Comparison of ENCODE assay signal across 26 cellular contexts in the genomic region with DNA sequence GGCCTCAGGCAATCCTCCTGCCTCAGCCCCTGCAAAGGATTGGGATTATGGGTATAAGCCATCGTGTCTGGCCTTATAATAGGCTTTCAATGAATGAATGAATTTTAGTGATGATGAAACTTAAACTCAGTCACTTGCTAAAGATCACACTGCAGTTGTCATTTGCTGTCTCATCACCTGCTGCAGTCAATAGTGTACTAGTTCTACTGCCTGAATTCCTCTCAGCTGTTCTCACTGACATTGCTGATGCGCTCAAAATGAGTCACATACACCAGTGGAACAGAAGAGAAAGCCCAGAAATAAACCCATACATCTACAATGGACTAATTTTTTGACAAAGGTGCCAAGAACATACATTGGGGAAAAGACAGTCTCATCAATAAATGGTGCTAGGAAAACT. TPM values are rescaled to one million over a fixed set of nuclear protein-coding genes. Genes with fewer than 3 reads are reported as not detected.
"Had no signal": no experiment of that assay in that cellular context is flagged by ENCODE, and none has a peak within 500 bp of the region (broad histone marks: within the 10 kb centered on the region; RNA-seq: fewer than 3 reads in every experiment).

No MANE protein-coding gene starts in this region.

- ATAC-seq: activated T-cell treated with anti-CD3 and anti-CD28 coated beads, Interleukin-2, amount 50 U/mL, for 4 hours; activated T-helper 17 cell treated with anti-CD3 and anti-CD28 coated beads, Interleukin-2, amount 50 U/mL, for 72 hours; T-helper 17 cell had no signal

- H3K9me3 ChIP-seq: MG63, Peyer's patch had no signal

- H3K27ac ChIP-seq: brain microvascular endothelial cell, Peyer's patch, RWPE1 had no signal

- H3K4me1 ChIP-seq: Peyer's patch had no signal

- H3K36me3 Mint-ChIP-seq: activated naive CD8-positive, alpha-beta T cell had no signal

- H3K27me3 Mint-ChIP-seq: activated naive CD8-positive, alpha-beta T cell; IgD-negative memory B cell had no signal

- H3K4me1 Mint-ChIP-seq: activated B cell treated with CpG ODN at 0.5 μM for 24 hours; activated CD4-positive, alpha-beta T cell treated with anti-CD3 and anti-CD28 coated beads, Interleukin-2, amount 10 ng/mL, durations not matched to agents 24 days and 14 days; activated T-helper 17 cell treated with anti-CD3 and anti-CD28 coated beads, Interleukin-2, amount 50 U/mL, for 72 hours; IgD-negative memory B cell; T-helper 17 cell had no signal

- H3K9me3 Mint-ChIP-seq: activated CD4-positive, alpha-beta T cell treated with anti-CD3 and anti-CD28 coated beads, Interleukin-2, amount 10 ng/mL, durations not matched to agents 24 days and 14 days; activated naive CD4-positive, alpha-beta T cell treated with anti-CD3 and anti-CD28 coated beads for 36 hours; activated T-cell treated with anti-CD3 and anti-CD28 coated beads, Interleukin-2, amount 50 U/mL, for 4 hours; activated T-helper 17 cell treated with anti-CD3 and anti-CD28 coated beads, Interleukin-2, amount 50 U/mL, for 72 hours had no signal

- H3K27me3 ChIP-seq: brain microvascular endothelial cell, MG63, Peyer's patch had no signal

- H3K36me3 ChIP-seq: brain microvascular endothelial cell, MG63, Peyer's patch had no signal

- H3K4me3 Mint-ChIP-seq: activated B cell treated with CpG ODN at 0.5 μM for 24 hours; activated CD4-positive, alpha-beta T cell treated with anti-CD3 and anti-CD28 coated beads, Interleukin-2, amount 10 ng/mL, durations not matched to agents 24 days and 14 days; activated naive CD4-positive, alpha-beta T cell treated with anti-CD3 and anti-CD28 coated beads for 36 hours; activated naive CD8-positive, alpha-beta T cell; activated T-cell treated with anti-CD3 and anti-CD28 coated beads, Interleukin-2, amount 50 U/mL, for 4 hours; activated T-helper 17 cell treated with anti-CD3 and anti-CD28 coated beads, Interleukin-2, amount 50 U/mL, for 72 hours; T-helper 17 cell had no signal

- H3K4me3 ChIP-seq: MG63, Peyer's patch had no signal

- DNase-seq: activated B cell treated with CpG ODN at 0.5 μM for 24 hours; activated CD4-positive, alpha-beta T cell treated with anti-CD3 and anti-CD28 coated beads for 1 hour; activated CD4-positive, alpha-beta T cell treated with anti-CD3 and anti-CD28 coated beads, Interleukin-2, amount 10 ng/mL, durations not matched to agents 24 days and 14 days; activated CD4-positive, alpha-beta T cell treated with anti-CD3 and anti-CD28 coated beads, Interleukin-2, amount 50 U/mL, for 48 hours; activated CD8-positive, alpha-beta memory T cell treated with anti-CD3 and anti-CD28 coated beads for 24 hours; activated gamma-delta T cell; activated naive CD4-positive, alpha-beta T cell treated with anti-CD3 and anti-CD28 coated beads for 36 hours; activated T-cell treated with anti-CD3 and anti-CD28 coated beads, Interleukin-2, amount 50 U/mL, for 4 hours; brain microvascular endothelial cell; KG1; MG63; MV-4-11; NCI-H1105; NCI-H1436 treated with DMSO at 0.1 percent for 48 hours; NCI-H187; NCI-H2081; NCI-H510A treated with DMSO at 0.1 percent for 48 hours; Peyer's patch; SHP77; T-helper 17 cell; T-helper 9 cell had no signal

- H3K27ac Mint-ChIP-seq: activated B cell treated with CpG ODN at 0.5 μM for 24 hours; activated CD4-positive, alpha-beta T cell treated with anti-CD3 and anti-CD28 coated beads, Interleukin-2, amount 10 ng/mL, durations not matched to agents 24 days and 14 days; activated naive CD4-positive, alpha-beta T cell treated with anti-CD3 and anti-CD28 coated beads for 36 hours; activated naive CD8-positive, alpha-beta T cell; activated T-helper 17 cell treated with anti-CD3 and anti-CD28 coated beads, Interleukin-2, amount 50 U/mL, for 72 hours; IgD-negative memory B cell; T-helper 17 cell had no signal

RNA-seq across cellular contexts. Expression of a gene that starts 29.4 kb away (rescaled TPM):
- total RNA-seq: activated CD4-positive, alpha-beta T cell treated with anti-CD3 and anti-CD28 coated beads, Interleukin-2, amount 10 ng/mL, durations not matched to agents 24 days and 14 days; activated T-helper 17 cell treated with anti-CD3 and anti-CD28 coated beads, Interleukin-2, amount 50 U/mL, for 72 hours; Peyer's patch; SK-MEL-5; T-helper 17 cell had no signal
